Comparison of ENCODE assay signal across 23 cellular contexts in the genomic region with DNA sequence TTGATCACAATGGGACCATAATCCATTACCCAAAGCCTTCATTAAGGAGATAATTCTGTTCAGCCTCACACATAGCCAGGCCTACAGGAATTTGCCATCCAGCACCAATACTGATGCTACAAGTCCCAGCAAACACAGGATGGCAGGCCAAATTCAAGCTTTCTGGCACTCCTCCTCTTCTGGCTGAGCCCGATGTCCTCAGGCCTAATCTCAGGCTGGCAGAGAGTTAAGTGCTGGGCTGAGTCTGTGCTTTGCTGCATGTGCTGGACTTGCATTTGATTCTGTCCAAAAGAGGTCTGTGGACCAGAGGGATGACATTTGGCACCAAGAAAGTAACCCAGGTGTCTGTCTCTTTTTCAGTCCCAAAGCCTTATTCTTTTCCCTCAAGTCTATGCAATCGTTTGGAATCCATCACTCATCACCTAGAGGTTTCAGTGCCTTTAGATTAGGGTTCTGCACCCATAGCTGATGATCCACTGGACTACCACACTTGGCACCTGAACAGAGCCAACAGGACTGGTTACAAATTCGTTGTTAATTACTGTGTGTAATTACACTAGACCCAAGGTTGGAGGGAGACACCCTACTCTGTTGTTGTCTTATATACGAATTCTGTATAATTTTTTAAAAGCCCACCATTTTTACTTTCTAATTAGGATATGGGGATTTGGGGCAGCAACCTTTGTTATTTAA. TPM values are rescaled to one million over a fixed set of nuclear protein-coding genes. Genes with fewer than 3 reads are reported as not detected.
"Had no signal": no experiment of that assay in that cellular context is flagged by ENCODE, and none has a peak within 500 bp of the region (broad histone marks: within the 10 kb centered on the region; RNA-seq: fewer than 3 reads in every experiment).

No MANE protein-coding gene starts in this region.

- H3K9me3 ChIP-seq: breast epithelium had no signal

- ATAC-seq: activated CD8-positive, alpha-beta memory T cell treated with anti-CD3 and anti-CD28 coated beads, Interleukin-2, amount 10 ng/mL, durations not matched to agents 7 days and 5 days; PC-3; T-helper 17 cell; WTC11 had no signal

- H3K27me3 ChIP-seq: breast epithelium had no signal

- DNase-seq: activated CD4-positive, alpha-beta T cell treated with anti-CD3 and anti-CD28 coated beads, Interleukin-2, amount 10 ng/mL, durations not matched to agents 24 days and 14 days; activated CD4-positive, alpha-beta T cell treated with anti-CD3 and anti-CD28 coated beads, Interleukin-2, amount 50 U/mL, for 48 hours; activated CD4-positive, CD25-positive, alpha-beta regulatory T cell treated with anti-CD3 and anti-CD28 coated beads, Interleukin-2, amount 50 U/mL, for 72 hours; activated CD8-positive, alpha-beta memory T cell treated with anti-CD3 and anti-CD28 coated beads, Interleukin-2, amount 10 ng/mL, durations not matched to agents 7 days and 5 days; activated effector memory CD4-positive, alpha-beta T cell treated with Interleukin-2 at 50 U/mL for 16 hours; activated naive CD4-positive, alpha-beta T cell; activated T-cell treated with anti-CD3 and anti-CD28 coated beads, Interleukin-2, amount 50 U/mL, for 24 hours; aorta; KG1; MV-4-11; NCI-H1092 treated with DMSO at 0.1 percent for 48 hours; NCI-H1417 treated with DMSO at 0.1 percent for 48 hours; NCI-H1694; NCI-H2029; NCI-H446; NCI-H524; PC-3; SIG-M5; T-helper 17 cell; T-helper 9 cell had no signal

- H3K27ac ChIP-seq: breast epithelium had no signal

- H3K4me3 ChIP-seq: breast epithelium had no signal

- H3K4me1 ChIP-seq: breast epithelium had no signal

- H3K36me3 ChIP-seq: breast epithelium had no signal

RNA-seq across cellular contexts. Expression of a gene that starts 53.4 kb away (rescaled TPM):
- total RNA-seq: activated CD4-positive, alpha-beta T cell treated with anti-CD3 and anti-CD28 coated beads, Interleukin-2, amount 10 ng/mL, durations not matched to agents 24 days and 14 days; activated T-helper 1 cell treated with anti-CD3 and anti-CD28 coated beads, Interleukin-12 subunit alpha, Interleukin-12 subunit beta, Interleukin-2, Interleukin-4 antibody, amounts not matched to agents 30 ng/mL and 10 ng/mL and 1 ng/mL, durations not matched to agents 14 hours and 24 hours and 36 hours had no signal
